In genomic region chr6:57248311-57248895, GRCh38 we compare ENCODE assay signal across 1 cellular context.
A peak's percentile ranks its signal among the peaks of the same experiment; 100 is the strongest.
TF ChIP-seq lines count a peak whose summit lies in the region.

No MANE protein-coding gene starts in this region.

TF ChIP-seq in K562, 482 proteins besides CTCF, POLR2A, EP300 and RAD21:
- no peak for TF ChIP-seq ZNF639 (CRISPR knock-in tag; conservative IDR thresholded peaks at IDR 0.05 in 1 of 2, IDR thresholded peaks at IDR 0.05 in 1 of 2)
- no peak for TF ChIP-seq DDX20 (tag; IDR thresholded peaks at IDR 0.05; ENCODE audit: low read depth)
- no peak for TF ChIP-seq CGGBP1 (CRISPR knock-in tag; IDR thresholded peaks at IDR 0.05)
- peak; percentile 30 for TF ChIP-seq RBM25 (IDR thresholded peaks at IDR 0.05; ENCODE audit: low read depth, low read length, severe bottlenecking)
- no peak for TF ChIP-seq RNF2 (IDR thresholded peaks at IDR 0.05)
- peak; percentile 23; the same call in 1 of the 2 replicates for TF ChIP-seq TCF7L2 (IDR thresholded peaks at IDR 0.05; ENCODE audit: low read depth, low read length)
- no peak for TF ChIP-seq FOXO4 (CRISPR knock-in tag; IDR thresholded peaks at IDR 0.05)
- TF ChIP-seq ZNF24 (IDR thresholded peaks at IDR 0.05), result no peak
- peak; percentile 71 for TF ChIP-seq NFYB (IDR thresholded peaks at IDR 0.05; ENCODE audit: extremely low read depth, insufficient read length)
- TF ChIP-seq HNRNPUL1 (IDR thresholded peaks at IDR 0.05; ENCODE audit: low read length), result no peak
- peak; percentile 73 for TF ChIP-seq ATF7 (IDR thresholded peaks at IDR 0.05)
- TF ChIP-seq ATF1 (CRISPR knock-in tag; IDR thresholded peaks at IDR 0.05), result no peak
- TF ChIP-seq ATF1 (tag; IDR thresholded peaks at IDR 0.05), result no peak
- TF ChIP-seq CHD1 (IDR thresholded peaks at IDR 0.05; ENCODE audit: low read length), result no peak
- peak; percentile 97 for TF ChIP-seq PRDM10 (IDR thresholded peaks at IDR 0.05; ENCODE audit: partially characterized antibody)
- TF ChIP-seq TAL1 (IDR thresholded peaks at IDR 0.05), result no peak
- no peak for TF ChIP-seq CAMTA2 (CRISPR knock-in tag; conservative IDR thresholded peaks at IDR 0.05)
- TF ChIP-seq RBFOX2 (IDR thresholded peaks at IDR 0.05; ENCODE audit: low read depth, low read length), result no peak
- TF ChIP-seq NCOR1 (IDR thresholded peaks at IDR 0.05), result no peak
